Comparison of ENCODE assay signal across 24 cellular contexts in genomic region chr10:11530806-11531205, GRCh38.
"Had no signal": no experiment of that assay in that cellular context is flagged by ENCODE, and none has a peak within 500 bp of the region (broad histone marks: within the 10 kb centered on the region; RNA-seq: fewer than 3 reads in every experiment).

No MANE protein-coding gene starts in this region.

- H3K4me3 Mint-ChIP-seq: activated CD8-positive, alpha-beta T cell treated with anti-CD3 and anti-CD28 coated beads for 36 hours; activated naive CD8-positive, alpha-beta T cell treated with anti-CD3 and anti-CD28 coated beads for 36 hours; activated T-helper 17 cell treated with anti-CD3 and anti-CD28 coated beads, Interleukin-2, amount 50 U/mL, for 72 hours; mesothelial cell of epicardium; natural killer cell treated with Interleukin-12 subunit alpha and Interleukin-12 subunit beta and Interleukin-15 and Interleukin-18, amount 100 ng/mL, for 72 hours; T-helper 2 cell treated with Interferon-gamma antibody and Interleukin-4, amounts not matched to agents 5 μg/mL and 100 μg/mL, for 36 hours; WTC11 had no signal

- DNase-seq: activated CD4-positive, alpha-beta T cell treated with anti-CD3 and anti-CD28 coated beads for 4 hours; activated CD8-positive, alpha-beta T cell treated with anti-CD3 and anti-CD28 coated beads for 36 hours; activated naive CD4-positive, alpha-beta T cell; activated naive CD8-positive, alpha-beta T cell treated with anti-CD3 and anti-CD28 coated beads for 36 hours; activated T-cell treated with anti-CD3 and anti-CD28 coated beads, Interleukin-2, amount 50 U/mL, for 1 hour; amygdala; caudate nucleus; dorsolateral prefrontal cortex; foreskin melanocyte; glutamatergic neuron; hypothalamus; islet precursor cell; left colon; lower lobe of right lung; stimulated activated naive CD4-positive, alpha-beta T cell; thyroid gland had no signal

- H3K4me3 ChIP-seq: dorsolateral prefrontal cortex, lower lobe of right lung, thyroid gland had no signal

- H3K36me3 ChIP-seq: lower lobe of right lung, neutrophil, thyroid gland had no signal

- H3K27me3 Mint-ChIP-seq: activated CD8-positive, alpha-beta T cell treated with anti-CD3 and anti-CD28 coated beads for 36 hours; activated naive CD8-positive, alpha-beta T cell treated with anti-CD3 and anti-CD28 coated beads for 36 hours; activated T-helper 17 cell treated with anti-CD3 and anti-CD28 coated beads, Interleukin-2, amount 50 U/mL, for 72 hours had no signal

- H3K27me3 ChIP-seq: dorsolateral prefrontal cortex, neutrophil, thyroid gland had no signal

- H3K27ac ChIP-seq: dorsolateral prefrontal cortex, lower lobe of right lung, neutrophil, parathyroid adenoma, thyroid gland had no signal

- H3K9me3 Mint-ChIP-seq: activated CD8-positive, alpha-beta T cell treated with anti-CD3 and anti-CD28 coated beads for 36 hours; activated naive CD8-positive, alpha-beta T cell treated with anti-CD3 and anti-CD28 coated beads for 36 hours; activated T-helper 17 cell treated with anti-CD3 and anti-CD28 coated beads, Interleukin-2, amount 50 U/mL, for 72 hours; mesothelial cell of epicardium; natural killer cell treated with Interleukin-12 subunit alpha and Interleukin-12 subunit beta and Interleukin-15 and Interleukin-18, amount 100 ng/mL, for 72 hours; T-helper 2 cell treated with Interferon-gamma antibody and Interleukin-4, amounts not matched to agents 5 μg/mL and 100 μg/mL, for 36 hours; WTC11 had no signal

- H3K36me3 Mint-ChIP-seq: natural killer cell treated with Interleukin-12 subunit alpha and Interleukin-12 subunit beta and Interleukin-15 and Interleukin-18, amount 100 ng/mL, for 72 hours had no signal

- H3K4me1 Mint-ChIP-seq: activated T-helper 17 cell treated with anti-CD3 and anti-CD28 coated beads, Interleukin-2, amount 50 U/mL, for 72 hours had no signal

- H3K27ac Mint-ChIP-seq: activated CD8-positive, alpha-beta T cell treated with anti-CD3 and anti-CD28 coated beads for 36 hours; activated naive CD8-positive, alpha-beta T cell treated with anti-CD3 and anti-CD28 coated beads for 36 hours; activated T-helper 17 cell treated with anti-CD3 and anti-CD28 coated beads, Interleukin-2, amount 50 U/mL, for 72 hours; mesothelial cell of epicardium; natural killer cell treated with Interleukin-12 subunit alpha and Interleukin-12 subunit beta and Interleukin-15 and Interleukin-18, amount 100 ng/mL, for 72 hours; T-helper 2 cell treated with Interferon-gamma antibody and Interleukin-4, amounts not matched to agents 5 μg/mL and 100 μg/mL, for 36 hours; WTC11 had no signal

- ATAC-seq: activated CD8-positive, alpha-beta T cell treated with anti-CD3 and anti-CD28 coated beads for 36 hours; activated T-helper 17 cell treated with anti-CD3 and anti-CD28 coated beads, Interleukin-2, amount 50 U/mL, for 72 hours; left colon; lower lobe of right lung; natural killer cell treated with Interleukin-12 subunit alpha and Interleukin-12 subunit beta and Interleukin-15 and Interleukin-18, amount 100 ng/mL, for 72 hours; WTC11 had no signal

- FAIRE-seq: urothelium cell line had no signal

- H3K9me3 ChIP-seq: lower lobe of right lung, neutrophil, thyroid gland had no signal
